ENCODE assay signal across 31 cellular contexts in genomic region chr5:168455201-168455600, GRCh38.
"Had no signal": no experiment of that assay in that cellular context is flagged by ENCODE, and none has a peak within 500 bp of the region (broad histone marks: within the 10 kb centered on the region; RNA-seq: fewer than 3 reads in every experiment).

No MANE protein-coding gene starts in this region.

- H3K79me2 ChIP-seq: parathyroid adenoma had no signal

- H3K27me3 ChIP-seq: neutrophil, ovary, right lobe of liver, sigmoid colon, stomach, thyroid gland, tibial nerve, upper lobe of right lung, vagina had no signal

- H3K9ac ChIP-seq: parathyroid adenoma had no signal

- H3K9me3 Mint-ChIP-seq: type B pancreatic cell had no signal

- H3K4me3 Mint-ChIP-seq: naive thymus-derived CD8-positive, alpha-beta T cell; natural killer cell treated with Interleukin-12 subunit alpha and Interleukin-12 subunit beta and Interleukin-15 and Interleukin-18, amount 100 ng/mL, for 72 hours; nephron progenitor cell; neural crest cell; stimulated activated naive B cell treated with anti-CD40 and anti-IgM and Interleukin-4, amounts not matched to agents 10 μg/mL and 1 μg/mL and 100 μg/mL, for 72 hours; stimulated activated naive CD8-positive, alpha-beta T cell treated with anti-CD3 and anti-CD28 coated beads, Interleukin-15, Interleukin-2, amounts not matched to agents 100 ng/mL and 50 ng/mL, for 24 hours; type B pancreatic cell had no signal

- H3K9me3 ChIP-seq: neutrophil, ovary, psoas muscle, right lobe of liver, stomach, thoracic aorta, thyroid gland, upper lobe of right lung, vagina had no signal

- H3K27ac ChIP-seq: neutrophil, ovary, parathyroid adenoma, psoas muscle, right lobe of liver, sigmoid colon, stomach, thoracic aorta, thyroid gland, tibial nerve, upper lobe of right lung, vagina had no signal

- FAIRE-seq: small intestine had no signal

- ATAC-seq: naive thymus-derived CD8-positive, alpha-beta T cell; psoas muscle; right cardiac atrium; right lobe of liver; stimulated activated naive B cell treated with anti-CD40 and anti-IgM and Interleukin-4, amounts not matched to agents 10 μg/mL and 1 μg/mL and 100 μg/mL, for 72 hours; upper lobe of right lung had no signal

- H3K4me1 ChIP-seq: parathyroid adenoma, psoas muscle, right lobe of liver, sigmoid colon, stomach, thyroid gland, tibial nerve, upper lobe of right lung, vagina had no signal

- H3K36me3 Mint-ChIP-seq: naive B cell; natural killer cell treated with Interleukin-12 subunit alpha and Interleukin-12 subunit beta and Interleukin-15 and Interleukin-18, amount 100 ng/mL, for 72 hours had no signal

- H3K27ac Mint-ChIP-seq: naive B cell; natural killer cell treated with Interleukin-12 subunit alpha and Interleukin-12 subunit beta and Interleukin-15 and Interleukin-18, amount 100 ng/mL, for 72 hours; nephron progenitor cell; progenitor cell of endocrine pancreas; stimulated activated naive B cell treated with anti-CD40 and anti-IgM and Interleukin-4, amounts not matched to agents 10 μg/mL and 1 μg/mL and 100 μg/mL, for 72 hours; stimulated activated naive CD8-positive, alpha-beta T cell treated with anti-CD3 and anti-CD28 coated beads, Interleukin-15, Interleukin-2, amounts not matched to agents 100 ng/mL and 50 ng/mL, for 24 hours; type B pancreatic cell had no signal

- DNase-seq: naive B cell; naive thymus-derived CD8-positive, alpha-beta T cell; nephron progenitor cell; nucleus accumbens; ovary; posterior cingulate gyrus; psoas muscle; right cardiac atrium; right lobe of liver; sigmoid colon; small intestine; stimulated activated CD4-positive, alpha-beta T cell treated with anti-CD3 and anti-CD28 coated beads, Interleukin-12 subunit alpha, Interleukin-12 subunit beta, amount 100 ng/mL, for 4 hours; stimulated activated CD4-positive, alpha-beta T cell treated with anti-CD3 and anti-CD28 coated beads, Interleukin-1b, Interleukin-23, amount 100 ng/mL, for 48 hours; stimulated activated CD4-positive, alpha-beta T cell treated with anti-CD3 and anti-CD28 coated beads, Interleukin-4, amount 100 ng/mL, for 1 hour; stimulated activated CD4-positive, alpha-beta T cell treated with anti-CD3 and anti-CD28 coated beads, Interleukin-4, amount 100 ng/mL, for 4 hours; stimulated activated CD8-positive, alpha-beta memory T cell treated with anti-CD3 and anti-CD28 coated beads, Interleukin-4, amount 100 ng/mL, for 48 hours; stimulated activated naive B cell treated with anti-CD40 and anti-IgM and Interleukin-4, amounts not matched to agents 10 μg/mL and 1 μg/mL and 100 μg/mL, for 72 hours; stimulated activated naive CD4-positive, alpha-beta T cell treated with Interleukin-2 at 50 U/mL for 16 hours; stomach; thyroid gland; upper lobe of right lung had no signal

- H3K4me3 ChIP-seq: ovary, psoas muscle, right lobe of liver, sigmoid colon, stomach, thoracic aorta, thyroid gland, tibial nerve, upper lobe of right lung, vagina had no signal

- H3K36me3 ChIP-seq: neutrophil, ovary, sigmoid colon, thoracic aorta, tibial nerve, vagina had no signal

- H3K4me1 Mint-ChIP-seq: naive B cell; naive thymus-derived CD8-positive, alpha-beta T cell; stimulated activated naive B cell treated with anti-CD40 and anti-IgM and Interleukin-4, amounts not matched to agents 10 μg/mL and 1 μg/mL and 100 μg/mL, for 72 hours had no signal

- H2AFZ ChIP-seq: parathyroid adenoma had no signal
